In the genomic region with DNA sequence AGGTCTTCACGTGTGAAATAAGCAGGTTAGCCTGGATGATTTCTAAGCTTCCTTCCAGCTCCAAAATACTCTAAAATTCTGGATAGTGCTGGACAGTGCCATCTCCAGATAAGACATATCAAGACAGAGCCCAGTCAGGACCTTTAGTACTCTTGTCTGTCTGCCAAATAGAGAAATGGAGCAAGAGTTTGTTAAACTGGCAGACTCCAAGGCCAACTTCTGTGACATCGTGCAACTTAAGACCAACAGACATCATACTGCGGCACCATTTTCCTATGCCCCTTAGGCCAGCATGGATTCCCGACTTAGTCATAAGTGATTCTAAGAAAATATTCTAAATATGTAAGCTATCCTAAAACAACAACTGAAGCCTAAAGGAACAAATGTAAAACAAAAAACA, we compare ENCODE assay signal across 13 cellular contexts.
DNase-seq lines count a peak whose midpoint lies in the region; ATAC-seq, FAIRE-seq and TF ChIP-seq lines count a peak whose summit lies in the region.
"Had no signal": no experiment of that assay in that cellular context is flagged by ENCODE, and none has a peak within 500 bp of the region (broad histone marks: within the 10 kb centered on the region; RNA-seq: fewer than 3 reads in every experiment).

No MANE protein-coding gene starts in this region.

- peaks cover 3% of the 10 kb centered on the region for H3K36me3 Mint-ChIP-seq in activated CD8-positive, alpha-beta T cell treated with anti-CD3 and anti-CD28 coated beads for 36 hours (ENCODE audit: low read depth)
- peaks cover 23% of the 10 kb centered on the region for H3K36me3 Mint-ChIP-seq in activated CD8-positive, alpha-beta T cell treated with anti-CD3 and anti-CD28 coated beads, Interleukin-2, amount 10 ng/mL, durations not matched to agents 7 days and 5 days (ENCODE audit: low read depth)

- CTCF ChIA-PET in activated CD8-positive, alpha-beta T cell treated with anti-CD3 and anti-CD28 coated beads for 36 hours (lab: Charles Lee), result interaction anchor here (1.0 to 2.4 kb wide), 5 partner anchors 9 to 22 kb away, joined by 3 to 10 read pairs (median 4); no protein-coding TSS in a partner anchor
- CTCF ChIA-PET in activated CD8-positive, alpha-beta T cell treated with anti-CD3 and anti-CD28 coated beads, Interleukin-2, amount 10 ng/mL, durations not matched to agents 7 days and 5 days (lab: Charles Lee), result interaction anchor here (0.6 to 2.3 kb wide), 6 partner anchors 14 to 619 kb away, joined by 3 to 7 read pairs (median 4); no protein-coding TSS in a partner anchor
- CTCF ChIA-PET in H1 (lab: Charles Lee; ENCODE audit: partially characterized antibody), result interaction anchor here (1.3 to 1.4 kb wide), 3 partner anchors 21 to 124 kb away, joined by 3 to 6 read pairs (median 3); no protein-coding TSS in a partner anchor

- H3K4me3 ChIP-seq in H1 (ENCODE audit: extremely low read depth in 1 of 4, insufficient read depth in 2 of 4, low read depth in 3 of 4, low read length in 4 of 4) (no peak overlapping the region), mesendoderm (ENCODE audit: low read length) (no peak overlapping the region), uterus (no peak overlapping the region), tibial artery (no peak overlapping the region)

- H3K4me1 ChIP-seq in H1 (replicated peaks in 1 of 4; ENCODE audit: control insufficient read depth in 3 of 4, insufficient read depth in 4 of 4, low read length in 3 of 4) (peaks cover 2 to 16% (median 13%) of the 10 kb centered on the region in 4 experiments; a peak in 6 of 7 replicates), mesendoderm (ENCODE audit: control insufficient read depth, low read depth, low read length) (peaks cover 11% of the 10 kb centered on the region), uterus (peaks cover 8 to 60% of the 10 kb centered on the region in 2 donors), tibial artery (peaks cover 0 to 99% (median 75%) of the 10 kb centered on the region in 4 donors)

- peak overlapping the region; percentile 57 for H4K91ac ChIP-seq in H1 (replicated peaks; ENCODE audit: insufficient read length, low read length)

- H3K36me3 ChIP-seq in H1 (ENCODE audit: control insufficient read depth in 2 of 4, insufficient read depth in 4 of 4, low read length in 3 of 4) (no peaks in the 10 kb centered on the region), mesendoderm (ENCODE audit: control insufficient read depth, insufficient read depth, low read length) (no peaks in the 10 kb centered on the region), uterus (no peaks in the 10 kb centered on the region), tibial artery (no peaks in the 10 kb centered on the region)

- H3K4ac ChIP-seq in H1 (replicated peaks; ENCODE audit: insufficient read length, low read depth, low read length) (no peak overlapping the region), mesendoderm (ENCODE audit: low read depth, low read length) (no peak overlapping the region)

- no peak overlapping the region for H2BK20ac ChIP-seq in H1 (ENCODE audit: low read length)

- peaks cover 0 to 8% of the 10 kb centered on the region in 2 experiments for H4K20me1 ChIP-seq in H1 (replicated peaks in 1 of 2; ENCODE audit: control insufficient read depth in 1 of 2, insufficient read depth in 2 of 2, low read length in 2 of 2)

- no peaks in the 10 kb centered on the region for H3K23me2 ChIP-seq in H1 (ENCODE audit: low read depth, low read length)

- H3K27ac ChIP-seq in H1 (ENCODE audit: low read depth, low read length) (no peak overlapping the region), mesendoderm (ENCODE audit: low read depth, low read length) (no peak overlapping the region), uterus (peak overlapping the region; percentile 18 to 44), tibial artery (peak overlapping the region in 1 of 2 donors; percentile 12)

- H3K79me2 ChIP-seq in H1 (ENCODE audit: control insufficient read depth in 1 of 2, insufficient read depth in 2 of 2, low read length in 2 of 2), result peaks cover 0 to 80% of the 10 kb centered on the region in 2 experiments; a peak in 3 of 4 replicates
- H3K79me2 ChIP-seq in mesendoderm (ENCODE audit: control insufficient read depth, insufficient read depth, low read length), result peaks cover 42% of the 10 kb centered on the region

- H2BK120ac ChIP-seq in H1 (replicated peaks; ENCODE audit: low read depth, low read length) (no peak overlapping the region), mesendoderm (ENCODE audit: low read depth, low read length) (no peak overlapping the region)

- H2BK5ac ChIP-seq in H1 (ENCODE audit: low read depth, low read length) (0 out of 2 replicates have a peak overlapping the region, but pooled peaks have one; percentile 45), mesendoderm (ENCODE audit: low read length) (no peak overlapping the region)

- WGBS in H1 (ENCODE audit: extremely low coverage in 1 of 2, insufficient coverage in 1 of 2, insufficient read length in 1 of 2, insufficient replicate concordance in 2 of 2, low coverage in 1 of 2, low lambda C conversion rate in 2 of 2, missing lambda C conversion rate in 1 of 2), 2 experiments, result 95% methylated on average over 4 of the region's 4 CpGs; no CpG with 5 or more reads in 1 of the 2 experiments
- no CpG with 5 or more reads among the region's 4 CpGs for WGBS in mesendoderm (ENCODE audit: extremely low coverage, insufficient coverage, low lambda C conversion rate)

- no peak for TF ChIP-seq CTCF in activated CD8-positive, alpha-beta T cell treated with anti-CD3 and anti-CD28 coated beads for 36 hours (IDR thresholded peaks at IDR 0.05)
- TF ChIP-seq CTCF in H1 (IDR thresholded peaks at IDR 0.05; ENCODE audit: control extremely low read depth in 1 of 3, insufficient read depth in 1 of 3, low read depth in 1 of 3, low read length in 3 of 3) (no peak), uterus (IDR thresholded peaks at IDR 0.05) (no peak), tibial artery (IDR thresholded peaks at IDR 0.05) (no peak)

- H4K8ac ChIP-seq in H1 (ENCODE audit: extremely low read depth, insufficient read depth, low read length) (no peak overlapping the region), mesendoderm (ENCODE audit: low read depth, low read length) (no peak overlapping the region)

- no peaks in the 10 kb centered on the region for H3K27me3 Mint-ChIP-seq in activated CD8-positive, alpha-beta T cell treated with anti-CD3 and anti-CD28 coated beads for 36 hours
- H3K27me3 Mint-ChIP-seq in activated CD8-positive, alpha-beta T cell treated with anti-CD3 and anti-CD28 coated beads, Interleukin-2, amount 10 ng/mL, durations not matched to agents 7 days and 5 days (ENCODE audit: low read depth), result no peaks in the 10 kb centered on the region
- H3K27me3 Mint-ChIP-seq: activated CD8-positive, alpha-beta memory T cell treated with anti-CD3 and anti-CD28 coated beads, Interleukin-2, amount 10 ng/mL, durations not matched to agents 7 days and 5 days had no signal

- POLR2A ChIA-PET in activated CD8-positive, alpha-beta T cell treated with anti-CD3 and anti-CD28 coated beads for 36 hours (lab: Charles Lee), result interaction anchor here (1.9 kb wide), 1 partner anchor 13 kb away, joined by 6 read pairs; no protein-coding TSS in a partner anchor
- POLR2A ChIA-PET in activated CD8-positive, alpha-beta T cell treated with anti-CD3 and anti-CD28 coated beads, Interleukin-2, amount 10 ng/mL, durations not matched to agents 7 days and 5 days (lab: Charles Lee), result interaction anchor here (1.1 kb wide), 1 partner anchor 32 kb away, joined by 3 read pairs; no protein-coding TSS in a partner anchor
- POLR2A ChIA-PET in H1 (lab: Charles Lee; ENCODE audit: partially characterized antibody), result no interaction called here

- no peak for TF ChIP-seq EP300 in H1 (IDR thresholded peaks at IDR 0.05; ENCODE audit: borderline replicate concordance in 1 of 2, low read depth in 2 of 2, low read length in 2 of 2)

- H3K79me1 ChIP-seq in H1 (ENCODE audit: low read depth, low read length) (peaks cover 2% of the 10 kb centered on the region; the same call in 1 of the 2 replicates), mesendoderm (ENCODE audit: low read length) (peaks cover 6% of the 10 kb centered on the region)

- no peak overlapping the region for H3K18ac ChIP-seq in H1 (ENCODE audit: extremely low read depth, low read length)
- peak overlapping the region; percentile 16 for H3K18ac ChIP-seq in mesendoderm (ENCODE audit: low read length)

- H3K27me3 ChIP-seq in H1 (replicated peaks in 1 of 4; ENCODE audit: control insufficient read depth in 3 of 4, extremely low read depth in 1 of 4, insufficient read depth in 3 of 4, low read length in 3 of 4) (no peaks in the 10 kb centered on the region), mesendoderm (ENCODE audit: insufficient read depth, low read length, poor library complexity) (no peaks in the 10 kb centered on the region), uterus (no peaks in the 10 kb centered on the region), tibial artery (no peaks in the 10 kb centered on the region)

- no peak for TF ChIP-seq RAD21 in H1 (IDR thresholded peaks at IDR 0.05 in 1 of 2, conservative IDR thresholded peaks at IDR 0.05 in 1 of 2; ENCODE audit: low read depth in 2 of 2, low read length in 2 of 2)

- TF ChIP-seq POLR2A in H1 (IDR thresholded peaks at IDR 0.05; ENCODE audit: control extremely low read depth in 1 of 2, low read depth in 2 of 2, low read length in 2 of 2) (no peak), uterus (IDR thresholded peaks at IDR 0.05) (no peak)

- no peak overlapping the region for H3K56ac ChIP-seq in H1 (replicated peaks; ENCODE audit: insufficient read length, low read depth, low read length)
- H3K56ac ChIP-seq in mesendoderm (ENCODE audit: low read length), result no peak overlapping the region

- H3K9me3 ChIP-seq in H1 (ENCODE audit: insufficient read depth in 2 of 2, low read depth in 1 of 2, low read length in 1 of 2) (no peaks in the 10 kb centered on the region), uterus (no peaks in the 10 kb centered on the region), tibial artery (no peaks in the 10 kb centered on the region)

- H3K27ac Mint-ChIP-seq in activated CD8-positive, alpha-beta T cell treated with anti-CD3 and anti-CD28 coated beads for 36 hours, result peak overlapping the region; percentile 15
- H3K27ac Mint-ChIP-seq in activated CD8-positive, alpha-beta T cell treated with anti-CD3 and anti-CD28 coated beads, Interleukin-2, amount 10 ng/mL, durations not matched to agents 7 days and 5 days, result no peak overlapping the region
- H3K27ac Mint-ChIP-seq: activated CD8-positive, alpha-beta memory T cell treated with anti-CD3 and anti-CD28 coated beads, Interleukin-2, amount 10 ng/mL, durations not matched to agents 7 days and 5 days; endodermal cell had no signal

- ATAC-seq in activated CD8-positive, alpha-beta T cell treated with anti-CD3 and anti-CD28 coated beads for 36 hours, result no peak
- no peak for ATAC-seq in activated CD8-positive, alpha-beta T cell treated with anti-CD3 and anti-CD28 coated beads, Interleukin-2, amount 10 ng/mL, durations not matched to agents 7 days and 5 days
- ATAC-seq in GM21619 (IDR thresholded peaks at IDR 0.05; ENCODE audit: unreplicated experiment), result no peak
- ATAC-seq: activated CD8-positive, alpha-beta memory T cell treated with anti-CD3 and anti-CD28 coated beads, Interleukin-2, amount 10 ng/mL, durations not matched to agents 7 days and 5 days had no signal

- no peak overlapping the region for H3K4me2 ChIP-seq in H1 (ENCODE audit: insufficient read depth in 1 of 2, low read depth in 2 of 2, low read length in 2 of 2)
- H3K4me2 ChIP-seq in mesendoderm (ENCODE audit: low read length), result no peak overlapping the region

- no peak overlapping the region for H2BK15ac ChIP-seq in H1 (ENCODE audit: low read length)
- no peak overlapping the region for H2BK15ac ChIP-seq in mesendoderm (replicated peaks; ENCODE audit: low read depth)

- no peak for FAIRE-seq in H1 (lab: Jason Lieb, UNC)

- no peak overlapping the region for H3K14ac ChIP-seq in H1 (ENCODE audit: insufficient read length)

- DNase-seq in activated CD8-positive, alpha-beta T cell treated with anti-CD3 and anti-CD28 coated beads for 36 hours, result no peak
- no peak for DNase-seq in activated CD8-positive, alpha-beta T cell treated with anti-CD3 and anti-CD28 coated beads, Interleukin-2, amount 10 ng/mL, durations not matched to agents 7 days and 5 days
- DNase-seq in H1 (ENCODE audit: low read depth in 1 of 2, low spot score in 2 of 2), result no peak
- no peak for DNase-seq in mesendoderm
- no peak for DNase-seq in uterus
- DNase-seq in activated CD8-positive, alpha-beta memory T cell treated with anti-CD3 and anti-CD28 coated beads, Interleukin-2, amount 50 U/mL, for 48 hours, result no peak
- no peak for DNase-seq in tibial artery
- DNase-seq: 8988T; activated CD8-positive, alpha-beta memory T cell treated with anti-CD3 and anti-CD28 coated beads, Interleukin-2, amount 10 ng/mL, durations not matched to agents 7 days and 5 days; DND-41; endodermal cell; stimulated activated CD4-positive, alpha-beta T cell treated with anti-CD3 and anti-CD28 coated beads, Interleukin-1b, Interleukin-23, amount 100 ng/mL, for 48 hours had no signal

- intact Hi-C loops in activated CD8-positive, alpha-beta T cell treated with anti-CD3 and anti-CD28 coated beads for 36 hours (cut with micrococcal nuclease), result no loop called here
- intact Hi-C loops in uterus (cut with DNase I; ENCODE audit: low total_unique reads), result no loop called here
- intact Hi-C loops in tibial artery (cut with DNase I; ENCODE audit: low total_unique reads), result no loop called here

- peaks cover 90% of the 10 kb centered on the region for H3K4me1 Mint-ChIP-seq in activated CD8-positive, alpha-beta T cell treated with anti-CD3 and anti-CD28 coated beads for 36 hours (ENCODE audit: low read depth)
- H3K4me1 Mint-ChIP-seq in activated CD8-positive, alpha-beta T cell treated with anti-CD3 and anti-CD28 coated beads, Interleukin-2, amount 10 ng/mL, durations not matched to agents 7 days and 5 days (ENCODE audit: low read depth), result peaks cover 75% of the 10 kb centered on the region

- H4K5ac ChIP-seq in H1 (ENCODE audit: insufficient read length, low read depth, low read length) (no peak overlapping the region), mesendoderm (ENCODE audit: low read length) (no peak overlapping the region)

- no peak overlapping the region for H3K9ac ChIP-seq in H1 (replicated peaks in 1 of 4; ENCODE audit: extremely low read depth in 1 of 4, low read depth in 3 of 4, low read length in 3 of 4)
- H3K9ac ChIP-seq in mesendoderm (ENCODE audit: low read length), result no peak overlapping the region

- H2AK5ac ChIP-seq in H1 (ENCODE audit: low read depth, low read length) (no peak overlapping the region), mesendoderm (ENCODE audit: low read length) (no peak overlapping the region)

- no peak overlapping the region for H2AFZ ChIP-seq in H1 (ENCODE audit: low read length)

- H3K4me3 Mint-ChIP-seq in activated CD8-positive, alpha-beta T cell treated with anti-CD3 and anti-CD28 coated beads for 36 hours, result no peak overlapping the region
- H3K4me3 Mint-ChIP-seq in activated CD8-positive, alpha-beta T cell treated with anti-CD3 and anti-CD28 coated beads, Interleukin-2, amount 10 ng/mL, durations not matched to agents 7 days and 5 days, result no peak overlapping the region
- H3K4me3 Mint-ChIP-seq: activated CD8-positive, alpha-beta memory T cell treated with anti-CD3 and anti-CD28 coated beads, Interleukin-2, amount 10 ng/mL, durations not matched to agents 7 days and 5 days; endodermal cell had no signal

- H3K23ac ChIP-seq in H1 (ENCODE audit: insufficient read length) (no peak overlapping the region), mesendoderm (ENCODE audit: low read length) (no peak overlapping the region)

- H3K9me3 Mint-ChIP-seq in activated CD8-positive, alpha-beta T cell treated with anti-CD3 and anti-CD28 coated beads for 36 hours, result no peaks in the 10 kb centered on the region
- no peaks in the 10 kb centered on the region for H3K9me3 Mint-ChIP-seq in activated CD8-positive, alpha-beta T cell treated with anti-CD3 and anti-CD28 coated beads, Interleukin-2, amount 10 ng/mL, durations not matched to agents 7 days and 5 days (ENCODE audit: insufficient read depth)
- H3K9me3 Mint-ChIP-seq: endodermal cell had no signal

- no peak overlapping the region for H2BK12ac ChIP-seq in H1 (ENCODE audit: low read depth, low read length)

Comparison
In these comparisons a context has a peak if more than half of its experiments do, and no peak if none do; other contexts are left out.
1. H3K27ac ChIP-seq: peak in uterus (2 of 2); none in H1 (single experiment) and mesendoderm (single experiment).